ENCODE assay signal across 1 cellular context in genomic region chr20:555933-556332, GRCh38.
TF ChIP-seq lines count a peak whose summit lies in the region.

No MANE protein-coding gene starts in this region.

TF ChIP-seq in WTC11, 78 proteins besides CTCF, POLR2A, EP300 and RAD21 (continued from another document):
- no peak for TF ChIP-seq AR (CRISPR knock-in tag; IDR thresholded peaks at IDR 0.05)
- no peak for TF ChIP-seq NFE2L1 (CRISPR knock-in tag; IDR thresholded peaks at IDR 0.05)
- TF ChIP-seq ZNF425 (CRISPR knock-in tag; conservative IDR thresholded peaks at IDR 0.05) = no peak
